Comparison of ENCODE assay signal across 22 cellular contexts in the genomic region with DNA sequence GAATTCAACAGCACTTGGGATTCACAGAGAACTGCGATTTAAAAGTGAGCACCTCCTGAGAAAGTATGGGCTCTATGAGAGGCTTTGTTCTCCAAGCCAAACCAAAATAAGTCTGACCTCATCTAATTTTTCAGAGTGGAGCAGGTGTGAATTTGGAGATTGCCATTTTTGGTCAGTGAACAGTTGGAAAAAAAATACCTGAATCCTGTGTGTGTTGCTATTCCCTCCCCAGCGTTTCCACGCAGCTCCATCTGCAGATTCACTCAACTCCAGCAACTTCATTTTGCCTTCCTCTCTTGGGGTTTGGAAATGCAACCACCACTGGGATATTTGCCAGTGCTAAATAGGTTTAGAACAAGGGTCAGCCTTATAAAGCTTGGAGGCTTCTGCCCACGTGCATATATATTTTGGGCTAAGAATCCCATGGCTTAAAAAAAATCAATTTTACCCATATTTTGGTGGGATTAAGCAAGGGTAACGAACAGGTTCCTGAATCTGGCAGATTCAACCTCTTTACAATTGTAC. TPM values are rescaled to one million over a fixed set of nuclear protein-coding genes. Genes with fewer than 3 reads are reported as not detected.
"Had no signal": no experiment of that assay in that cellular context is flagged by ENCODE, and none has a peak within 500 bp of the region (broad histone marks: within the 10 kb centered on the region; RNA-seq: fewer than 3 reads in every experiment).

No MANE protein-coding gene starts in this region.

- H3K27me3 ChIP-seq: hepatocyte, right lobe of liver, tibial nerve, vagina had no signal

- H3K4me1 ChIP-seq: right lobe of liver had no signal

- H3K9me3 ChIP-seq: right lobe of liver, vagina had no signal

- H3K27ac ChIP-seq: hepatocyte, right lobe of liver, tibial nerve, vagina had no signal

- H3K4me3 ChIP-seq: hepatocyte, right lobe of liver, tibial nerve, vagina had no signal

- ATAC-seq: activated CD8-positive, alpha-beta T cell treated with anti-CD3 and anti-CD28 coated beads, Interleukin-2, amount 10 ng/mL, durations not matched to agents 7 days and 5 days; activated naive CD4-positive, alpha-beta T cell treated with anti-CD3 and anti-CD28 coated beads, Interleukin-2, amount 50 U/mL, for 72 hours; activated T-cell treated with anti-CD3 and anti-CD28 coated beads, Interleukin-2, amount 50 U/mL, for 72 hours; natural killer cell treated with Interleukin-12 subunit alpha and Interleukin-12 subunit beta and Interleukin-15 and Interleukin-18, amount 100 ng/mL, for 72 hours; right lobe of liver; stimulated activated memory B cell treated with anti-CD40 and anti-IgM and Interleukin-4, amounts not matched to agents 10 μg/mL and 1 μg/mL and 100 μg/mL, for 72 hours had no signal

- H3K36me3 ChIP-seq: right lobe of liver, tibial nerve, vagina had no signal

- DNase-seq: activated CD4-positive, alpha-beta T cell treated with anti-CD3 and anti-CD28 coated beads, Interleukin-2, amount 10 ng/mL, durations not matched to agents 24 days and 14 days; activated CD4-positive, CD25-positive, alpha-beta regulatory T cell; activated CD8-positive, alpha-beta memory T cell treated with anti-CD3 and anti-CD28 coated beads, Interleukin-2, amount 50 U/mL, for 4 hours; activated CD8-positive, alpha-beta T cell treated with anti-CD3 and anti-CD28 coated beads, Interleukin-2, amount 10 ng/mL, durations not matched to agents 7 days and 5 days; activated gamma-delta T cell; activated T-cell treated with anti-CD3 and anti-CD28 coated beads, Interleukin-2, amount 50 U/mL, for 72 hours; amniotic stem cell; caudate nucleus; cortex of kidney; effector CD8-positive, alpha-beta T cell; mesenchymal stem cell; nucleus accumbens; posterior cingulate gyrus; right lobe of liver; stimulated activated CD4-positive, alpha-beta T cell treated with anti-CD3 and anti-CD28 coated beads, Interleukin-12 subunit alpha, Interleukin-12 subunit beta, amount 100 ng/mL, for 4 hours; stimulated activated CD4-positive, alpha-beta T cell treated with anti-CD3 and anti-CD28 coated beads, Interleukin-2, amount 100 ng/mL, for 24 hours had no signal

RNA-seq across cellular contexts. Expression of a gene that starts 11.2 kb away (rescaled TPM):
- total RNA-seq: activated CD4-positive, alpha-beta T cell treated with anti-CD3 and anti-CD28 coated beads, Interleukin-2, amount 10 ng/mL, durations not matched to agents 24 days and 14 days; activated CD8-positive, alpha-beta T cell treated with anti-CD3 and anti-CD28 coated beads, Interleukin-2, amount 10 ng/mL, durations not matched to agents 7 days and 5 days; activated naive CD4-positive, alpha-beta T cell treated with anti-CD3 and anti-CD28 coated beads, Interleukin-2, amount 50 U/mL, for 72 hours; activated T-cell treated with anti-CD3 and anti-CD28 coated beads, Interleukin-2, amount 50 U/mL, for 72 hours; hepatocyte; natural killer cell treated with Interleukin-12 subunit alpha and Interleukin-12 subunit beta and Interleukin-15 and Interleukin-18, amount 100 ng/mL, for 72 hours had no signal
- polyA plus RNA-seq: hepatocyte had no signal
